Comparison of ENCODE assay signal across 10 cellular contexts in the genomic region with DNA sequence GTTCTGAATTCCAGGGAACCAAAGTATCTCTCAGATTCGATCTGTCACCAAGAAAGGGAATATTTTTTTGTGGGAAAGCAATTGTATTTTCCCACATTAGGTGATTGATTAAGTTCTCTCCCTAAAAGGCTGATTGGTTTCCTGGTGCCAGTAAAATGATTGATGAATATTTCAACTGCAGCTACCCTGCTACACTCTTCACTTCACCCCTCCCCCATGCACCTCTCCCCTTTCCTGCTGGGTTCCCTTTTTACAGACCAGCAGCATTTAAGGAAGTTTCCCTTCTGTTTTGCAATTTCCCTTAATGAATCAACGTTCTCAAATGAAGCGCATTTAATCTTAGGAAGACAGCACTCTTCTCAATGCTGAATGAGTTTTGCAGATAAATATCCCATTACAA. TPM values are rescaled to one million over a fixed set of nuclear protein-coding genes. Genes with fewer than 3 reads are reported as not detected.
DNase-seq lines count a peak whose midpoint lies in the region; ATAC-seq, FAIRE-seq and TF ChIP-seq lines count a peak whose summit lies in the region.
"Had no signal": no experiment of that assay in that cellular context is flagged by ENCODE, and none has a peak within 500 bp of the region (broad histone marks: within the 10 kb centered on the region; RNA-seq: fewer than 3 reads in every experiment).

No MANE protein-coding gene starts in this region.

- ATAC-seq in activated CD8-positive, alpha-beta T cell treated with anti-CD3 and anti-CD28 coated beads for 36 hours: no peak

- no peak for TF ChIP-seq CTCF in endodermal cell (conservative IDR thresholded peaks at IDR 0.05)
- TF ChIP-seq CTCF in nephron (IDR thresholded peaks at IDR 0.05; ENCODE audit: unreplicated experiment in 3 of 3): no peak
- TF ChIP-seq CTCF in activated CD8-positive, alpha-beta T cell treated with anti-CD3 and anti-CD28 coated beads for 36 hours (IDR thresholded peaks at IDR 0.05): no peak
- TF ChIP-seq CTCF in ovary (IDR thresholded peaks at IDR 0.05): no peak

- no peak for TF ChIP-seq EP300 in ovary (IDR thresholded peaks at IDR 0.05)

- H3K36me3 ChIP-seq in NT2/D1 (ENCODE audit: insufficient read depth, insufficient read length, low read length) (no peaks in the 10 kb centered on the region), endodermal cell (ENCODE audit: control insufficient read depth, insufficient read depth, low read length) (no peaks in the 10 kb centered on the region), ovary (no peaks in the 10 kb centered on the region)

- CTCF ChIA-PET in activated CD8-positive, alpha-beta T cell treated with anti-CD3 and anti-CD28 coated beads for 36 hours (lab: Charles Lee): interaction anchor here (1.6 to 2.2 kb wide), 4 partner anchors 15 to 141 kb away, joined by 4 to 6 read pairs (median 5); a partner anchor contains a TSS

- DNase-seq in GM19239 (ENCODE audit: insufficient read length, low spot score): no peak
- no peak for DNase-seq in NT2/D1 (ENCODE audit: low read depth, low spot score)
- peak; percentile 66 for DNase-seq in endodermal cell
- DNase-seq in activated CD8-positive, alpha-beta T cell treated with anti-CD3 and anti-CD28 coated beads for 36 hours: no peak
- DNase-seq in HuH-7 (ENCODE audit: low spot score): no peak
- DNase-seq in ovary: no peak
- DNase-seq in NCI-H526 (lab: John Stamatoyannopoulos, UW): no peak
- DNase-seq: CD4-positive, alpha-beta T cell; effector CD4-positive, alpha-beta T cell had no signal

- H3K27ac ChIP-seq in endodermal cell (ENCODE audit: low read depth, low read length) (peak overlapping the region; percentile 86), ovary (no peak overlapping the region)

- H3K4me1 Mint-ChIP-seq in endodermal cell (peaks cover 86% of the 10 kb centered on the region), nephron (peaks cover 26% of the 10 kb centered on the region)
- peaks cover 8% of the 10 kb centered on the region for H3K4me1 Mint-ChIP-seq in activated CD8-positive, alpha-beta T cell treated with anti-CD3 and anti-CD28 coated beads for 36 hours (ENCODE audit: low read depth)

- intact Hi-C loops in activated CD8-positive, alpha-beta T cell treated with anti-CD3 and anti-CD28 coated beads for 36 hours (cut with micrococcal nuclease): no loop called here
- intact Hi-C loops in ovary (cut with DNase I): no loop called here

- no peak overlapping the region for H3K4me3 ChIP-seq in NT2/D1 (ENCODE audit: insufficient read length, low read depth)
- peak overlapping the region; percentile 53 for H3K4me3 ChIP-seq in endodermal cell (ENCODE audit: low read length)
- no peak overlapping the region for H3K4me3 ChIP-seq in ovary

- H3K9ac ChIP-seq in NT2/D1 (ENCODE audit: insufficient read length, low read depth) (peak overlapping the region; percentile 21), endodermal cell (ENCODE audit: extremely low read depth, low read length, poor library complexity, severe bottlenecking) (peak overlapping the region; percentile 26)

- peak overlapping the region; percentile 42 for H3K4me3 Mint-ChIP-seq in endodermal cell
- H3K4me3 Mint-ChIP-seq in nephron: peak overlapping the region; percentile 60 to 70 (median 67)
- no peak overlapping the region for H3K4me3 Mint-ChIP-seq in activated CD8-positive, alpha-beta T cell treated with anti-CD3 and anti-CD28 coated beads for 36 hours
- H3K4me3 Mint-ChIP-seq: CD4-positive, alpha-beta T cell had no signal

- WGBS in endodermal cell (ENCODE audit: insufficient coverage in 1 of 2, insufficient read length in 1 of 2), 2 experiments: 0 to 6% methylated on average over 2 to 3 of the region's 3 CpGs
- 30 to 46% (median 37%) methylated on average over 3 of the region's 3 CpGs for WGBS in ovary, 3 donors

- peak; percentile 76 for FAIRE-seq in GM19239 (lab: Jason Lieb, UNC)

- H3K36me3 Mint-ChIP-seq in endodermal cell (ENCODE audit: low read depth) (no peaks in the 10 kb centered on the region), nephron (ENCODE audit: low read depth) (peaks cover 4% of the 10 kb centered on the region)
- H3K36me3 Mint-ChIP-seq in activated CD8-positive, alpha-beta T cell treated with anti-CD3 and anti-CD28 coated beads for 36 hours (ENCODE audit: low read depth): no peaks in the 10 kb centered on the region

- H3K27me3 Mint-ChIP-seq in endodermal cell (ENCODE audit: insufficient read depth): no peaks in the 10 kb centered on the region
- peaks cover 27% of the 10 kb centered on the region for H3K27me3 Mint-ChIP-seq in nephron (ENCODE audit: low read depth)
- H3K27me3 Mint-ChIP-seq in activated CD8-positive, alpha-beta T cell treated with anti-CD3 and anti-CD28 coated beads for 36 hours: peaks cover 73% of the 10 kb centered on the region

- POLR2A ChIA-PET in activated CD8-positive, alpha-beta T cell treated with anti-CD3 and anti-CD28 coated beads for 36 hours (lab: Charles Lee): no interaction called here

- H3K27me3 ChIP-seq in NT2/D1 (ENCODE audit: insufficient read depth, insufficient read length) (no peaks in the 10 kb centered on the region), endodermal cell (ENCODE audit: control insufficient read depth, insufficient read depth, low read length, poor library complexity, severe bottlenecking) (no peaks in the 10 kb centered on the region), ovary (no peaks in the 10 kb centered on the region)

- no peak for TF ChIP-seq POLR2A in ovary (IDR thresholded peaks at IDR 0.05)

- H3K9me3 Mint-ChIP-seq in endodermal cell: no peaks in the 10 kb centered on the region
- H3K9me3 Mint-ChIP-seq in nephron: no peaks in the 10 kb centered on the region
- no peaks in the 10 kb centered on the region for H3K9me3 Mint-ChIP-seq in activated CD8-positive, alpha-beta T cell treated with anti-CD3 and anti-CD28 coated beads for 36 hours
- H3K9me3 Mint-ChIP-seq: CD4-positive, alpha-beta T cell had no signal

- H3K27ac Mint-ChIP-seq in endodermal cell (peak overlapping the region; percentile 90), nephron (peak overlapping the region in 1 of 3 experiments; percentile 10)
- H3K27ac Mint-ChIP-seq in activated CD8-positive, alpha-beta T cell treated with anti-CD3 and anti-CD28 coated beads for 36 hours: no peak overlapping the region
- H3K27ac Mint-ChIP-seq: CD4-positive, alpha-beta T cell had no signal

- no peaks in the 10 kb centered on the region for H3K9me3 ChIP-seq in NT2/D1 (ENCODE audit: insufficient read depth, low read length)
- H3K9me3 ChIP-seq in endodermal cell (ENCODE audit: control insufficient read depth, low read length): no peaks in the 10 kb centered on the region
- no peaks in the 10 kb centered on the region for H3K9me3 ChIP-seq in ovary

- H3K4me1 ChIP-seq in NT2/D1 (ENCODE audit: insufficient read depth, insufficient read length) (no peaks in the 10 kb centered on the region), endodermal cell (ENCODE audit: control insufficient read depth, insufficient read depth, low read length) (peaks cover 34% of the 10 kb centered on the region), ovary (ENCODE audit: insufficient read depth) (no peaks in the 10 kb centered on the region)

RNA-seq across cellular contexts. Expression of a gene that starts 13.1 kb away (rescaled TPM):
- total RNA-seq in endodermal cell: 100 to 1,000 TPM; 168 to 206 TPM
- 47.4 TPM for polyA plus RNA-seq in endodermal cell (2013, experiment 1 of 2)
- polyA plus RNA-seq in endodermal cell (2013, experiment 2 of 2): 49.5 TPM
- total RNA-seq in activated CD8-positive, alpha-beta T cell treated with anti-CD3 and anti-CD28 coated beads for 36 hours: 1 to 10 TPM in 1 of 2 experiments, under 1 TPM in 1; 0.74 to 1.1 TPM
- 1 to 10 TPM in 3 of 7 donors, under 1 TPM in 4; 0.57 to 1.7 (median 1.00) TPM for total RNA-seq in ovary
- 1 to 10 TPM in 1 of 2 donors, under 1 TPM in 1; 0.29 to 1.5 TPM for polyA plus RNA-seq in ovary
- total RNA-seq: CD4-positive, alpha-beta T cell had no signal

RNA-seq across cellular contexts. Expression of a gene that starts 18.9 kb away (rescaled TPM):
- 10 to 100 TPM; 28.1 to 31.2 TPM for total RNA-seq in endodermal cell
- 8.2 TPM for polyA plus RNA-seq in endodermal cell (2013, experiment 1 of 2)
- 7.8 TPM for polyA plus RNA-seq in endodermal cell (2013, experiment 2 of 2)
- total RNA-seq in activated CD8-positive, alpha-beta T cell treated with anti-CD3 and anti-CD28 coated beads for 36 hours: not detected
- 10 to 100 TPM; 14.7 to 63.4 (median 52.8) TPM for total RNA-seq in ovary
- polyA plus RNA-seq in ovary: 10 to 100 TPM; 25.2 to 27.2 TPM
- total RNA-seq: CD4-positive, alpha-beta T cell had no signal

Comparison
In these comparisons a context has a peak if more than half of its experiments do, and no peak if none do; other contexts are left out.
1. RNA of a gene that starts 13.1 kb away (total RNA-seq): 168 to 206 TPM in endodermal cell; 0.74 to 1.1 TPM in activated CD8-positive, alpha-beta T cell treated with anti-CD3 and anti-CD28 coated beads for 36 hours and 0.57 to 1.7 TPM in ovary; every median in the first group is over 10 times any median in the second.
2. RNA of a gene that starts 18.9 kb away (total RNA-seq): 14.7 to 63.4 TPM in ovary and 28.1 to 31.2 TPM in endodermal cell; not detected in activated CD8-positive, alpha-beta T cell treated with anti-CD3 and anti-CD28 coated beads for 36 hours; every median in the first group is over 10 times any median in the second.